In genomic region chr11:99565333-99565732, GRCh38 we compare ENCODE assay signal across 18 cellular contexts.
DNase-seq lines count a peak whose midpoint lies in the region; ATAC-seq and TF ChIP-seq lines count a peak whose summit lies in the region.
"Had no signal": no experiment of that assay in that cellular context is flagged by ENCODE, and none has a peak within 500 bp of the region (broad histone marks: within the 10 kb centered on the region; RNA-seq: fewer than 3 reads in every experiment).

No MANE protein-coding gene starts in this region.

- no peak overlapping the region for H3K27ac Mint-ChIP-seq in activated CD4-positive, alpha-beta T cell treated with anti-CD3 and anti-CD28 coated beads for 36 hours
- H3K27ac Mint-ChIP-seq: HFFc6 had no signal

- H4K20me1 ChIP-seq in PC-9 (ENCODE audit: insufficient read depth), result no peaks in the 10 kb centered on the region
- H4K20me1 ChIP-seq: BLaER1 treated with 17β-estradiol and CSF1 and Interleukin-3, amounts not matched to agents 10 nM and 100 nM had no signal

- H3K27ac ChIP-seq in PC-9 (no peak overlapping the region), esophagus muscularis mucosa (replicated peaks in 1 of 4) (no peak overlapping the region)
- H3K27ac ChIP-seq: BLaER1 treated with 17β-estradiol and CSF1 and Interleukin-3, amounts not matched to agents 10 nM and 100 nM; dorsolateral prefrontal cortex; gastrocnemius medialis; thoracic aorta had no signal

- 96% methylated on average over 1 of the region's 1 CpG for WGBS in esophagus muscularis mucosa

- CTCF ChIA-PET in PC-9 (lab: Charles Lee), result no interaction called here
- CTCF ChIA-PET in activated CD4-positive, alpha-beta T cell treated with anti-CD3 and anti-CD28 coated beads for 36 hours (lab: Charles Lee), result no interaction called here

- H3K4me3 ChIP-seq in PC-9 (no peak overlapping the region), esophagus muscularis mucosa (no peak overlapping the region)
- H3K4me3 ChIP-seq: BLaER1 treated with 17β-estradiol and CSF1 and Interleukin-3, amounts not matched to agents 10 nM and 100 nM; dorsolateral prefrontal cortex; gastrocnemius medialis; thoracic aorta had no signal

- H3K4me1 ChIP-seq in PC-9 (replicated peaks; ENCODE audit: insufficient read depth), result no peaks in the 10 kb centered on the region
- H3K4me1 ChIP-seq in esophagus muscularis mucosa, result no peaks in the 10 kb centered on the region
- H3K4me1 ChIP-seq: gastrocnemius medialis had no signal

- no peak overlapping the region for H3K4me2 ChIP-seq in PC-9
- H3K4me2 ChIP-seq: BLaER1 treated with 17β-estradiol and CSF1 and Interleukin-3, amounts not matched to agents 10 nM and 100 nM had no signal

- no peaks in the 10 kb centered on the region for H3K27me3 Mint-ChIP-seq in activated CD4-positive, alpha-beta T cell treated with anti-CD3 and anti-CD28 coated beads for 36 hours

- POLR2A ChIA-PET in PC-9 (lab: Charles Lee; ENCODE audit: unreplicated experiment), result no interaction called here
- POLR2A ChIA-PET in activated CD4-positive, alpha-beta T cell treated with anti-CD3 and anti-CD28 coated beads for 36 hours (lab: Charles Lee), result no interaction called here

- H3K9me3 Mint-ChIP-seq in activated CD4-positive, alpha-beta T cell treated with anti-CD3 and anti-CD28 coated beads for 36 hours (ENCODE audit: low read depth), result no peaks in the 10 kb centered on the region

- TF ChIP-seq CTCF in GM13976 (IDR thresholded peaks at IDR 0.05; ENCODE audit: borderline replicate concordance, control extremely low read depth, extremely low read depth, insufficient read depth, missing control alignments) (no peak), PC-9 (conservative IDR thresholded peaks at IDR 0.05) (no peak), esophagus muscularis mucosa (IDR thresholded peaks at IDR 0.05) (no peak)

- no peak for TF ChIP-seq EP300 in esophagus muscularis mucosa (IDR thresholded peaks at IDR 0.05)

- no peak for TF ChIP-seq POLR2A in esophagus muscularis mucosa (IDR thresholded peaks at IDR 0.05; ENCODE audit: low read depth)

- H3K79me2 ChIP-seq in PC-9 (ENCODE audit: low read depth), result no peaks in the 10 kb centered on the region

- H3K9me3 ChIP-seq in PC-9 (ENCODE audit: insufficient read depth, low read depth) (no peaks in the 10 kb centered on the region), esophagus muscularis mucosa (no peaks in the 10 kb centered on the region)
- H3K9me3 ChIP-seq: BLaER1 treated with 17β-estradiol and CSF1 and Interleukin-3, amounts not matched to agents 10 nM and 100 nM; gastrocnemius medialis; thoracic aorta had no signal

- intact Hi-C loops in PC-9 (cut with micrococcal nuclease; ENCODE audit: unreplicated experiment) (no loop called here), esophagus muscularis mucosa (cut with DNase I) (no loop called here)
- intact Hi-C loops in activated CD4-positive, alpha-beta T cell treated with anti-CD3 and anti-CD28 coated beads for 36 hours (cut with DNase I, micrococcal nuclease), result no loop called here

- H3K36me3 ChIP-seq in PC-9 (ENCODE audit: low read depth) (no peaks in the 10 kb centered on the region), esophagus muscularis mucosa (no peaks in the 10 kb centered on the region)
- H3K36me3 ChIP-seq: BLaER1 treated with 17β-estradiol and CSF1 and Interleukin-3, amounts not matched to agents 10 nM and 100 nM; gastrocnemius medialis; thoracic aorta had no signal

- BruUV-seq in PC-9 (replicated peaks; lab: Mats Ljungman, UMichigan), result no TSS peak

- in situ Hi-C loops in GM13976 (cut with MboI; ENCODE audit: low sequenced_read_pairs, unreplicated experiment), result no loop called here

- H3K4me1 Mint-ChIP-seq in activated CD4-positive, alpha-beta T cell treated with anti-CD3 and anti-CD28 coated beads for 36 hours, result no peaks in the 10 kb centered on the region

- no peaks in the 10 kb centered on the region for H3F3A ChIP-seq in PC-9 (ENCODE audit: insufficient read depth, low read depth)

- DNase-seq in GM13976 (ENCODE audit: low spot score) (no peak), PC-9 (no peak), esophagus muscularis mucosa (ENCODE audit: extremely low spot score) (no peak)
- no peak for DNase-seq in activated CD4-positive, alpha-beta T cell treated with anti-CD3 and anti-CD28 coated beads for 36 hours
- DNase-seq: amygdala, dorsolateral prefrontal cortex, gastrocnemius medialis, HFFc6, NCI-H748 treated with DMSO at 0.1 percent for 48 hours, nucleus accumbens, SIG-M5, T-helper 1 cell had no signal

- peak; percentile 62 for ATAC-seq in GM18861 (IDR thresholded peaks at IDR 0.05; ENCODE audit: unreplicated experiment)
- ATAC-seq in GM19467 (IDR thresholded peaks at IDR 0.05; ENCODE audit: unreplicated experiment), result peak; percentile 57
- peak; percentile 67 for ATAC-seq in HG02763 (IDR thresholded peaks at IDR 0.05; ENCODE audit: unreplicated experiment)
- peak; percentile 55 for ATAC-seq in HG03378 (IDR thresholded peaks at IDR 0.05; ENCODE audit: unreplicated experiment)
- ATAC-seq in activated CD4-positive, alpha-beta T cell treated with anti-CD3 and anti-CD28 coated beads for 36 hours, result no peak
- ATAC-seq: gastrocnemius medialis had no signal

- no peaks in the 10 kb centered on the region for H3K36me3 Mint-ChIP-seq in activated CD4-positive, alpha-beta T cell treated with anti-CD3 and anti-CD28 coated beads for 36 hours (ENCODE audit: low read depth)

- H2AFZ ChIP-seq in PC-9, result no peak overlapping the region

- H3K27me3 ChIP-seq in PC-9 (ENCODE audit: insufficient read depth, low read depth) (no peaks in the 10 kb centered on the region), esophagus muscularis mucosa (peaks cover 0 to 3% (median 0%) of the 10 kb centered on the region in 4 donors)
- H3K27me3 ChIP-seq: BLaER1 treated with 17β-estradiol and CSF1 and Interleukin-3, amounts not matched to agents 10 nM and 100 nM; gastrocnemius medialis had no signal

- H3K9me2 ChIP-seq in PC-9 (ENCODE audit: insufficient read depth), result no peaks in the 10 kb centered on the region

- H3K4me3 Mint-ChIP-seq in activated CD4-positive, alpha-beta T cell treated with anti-CD3 and anti-CD28 coated beads for 36 hours, result no peak overlapping the region
- H3K4me3 Mint-ChIP-seq: HFFc6 had no signal
